8 cellular contexts compared by ENCODE assay signal in genomic region chr10:987906-988666, GRCh38. TPM values are rescaled to one million over a fixed set of nuclear protein-coding genes. Genes with fewer than 3 reads are reported as not detected.
DNase-seq lines count a peak whose midpoint lies in the region; ATAC-seq and TF ChIP-seq lines count a peak whose summit lies in the region.

TSS of gene GTPBP4 (plus strand) at chr10:988434. CDS start at chr10:988480, 46 bp downstream.

- ATAC-seq in GM21786 (IDR thresholded peaks at IDR 0.05; ENCODE audit: unreplicated experiment) = peak; percentile 97
- peak; percentile 99 for ATAC-seq in naive thymus-derived CD4-positive, alpha-beta T cell
- ATAC-seq in stimulated activated naive B cell treated with anti-CD40 and anti-IgM and Interleukin-4, amounts not matched to agents 10 μg/mL and 1 μg/mL and 100 μg/mL, for 72 hours (replicated peaks) = peak; percentile 98

- no peak for TF ChIP-seq CTCF in fibroblast of lung (conservative IDR thresholded peaks at IDR 0.05 in 1 of 2, IDR thresholded peaks at IDR 0.05 in 1 of 2; ENCODE audit: low read depth in 1 of 2, low read length in 2 of 2)

- H3K79me2 ChIP-seq in fibroblast of lung (ENCODE audit: control insufficient read depth, insufficient read depth, low read length) = peaks cover 47% of the 10 kb centered on the region

- CTCF ChIA-PET in naive thymus-derived CD4-positive, alpha-beta T cell (lab: Charles Lee) = interaction anchor here (0.6 to 1.3 kb wide), 2 partner anchors 64 to 104 kb away, joined by 3 read pairs; no protein-coding TSS in a partner anchor

- H3K4me3 ChIP-seq in fibroblast of lung (replicated peaks in 1 of 4; ENCODE audit: control extremely low read depth in 1 of 4, insufficient read depth in 1 of 4, low read depth in 3 of 4, low read length in 4 of 4) = peak within 1 kb of the TSS; percentile 94 to 100 (median 98)
- peak within 1 kb of the TSS; percentile 90 for H3K4me3 ChIP-seq in naive thymus-derived CD4-positive, alpha-beta T cell (ENCODE audit: low read length)

- peak within 1 kb of the TSS; percentile 90 for H3K9ac ChIP-seq in fibroblast of lung (ENCODE audit: insufficient read depth, low read length)

- POLR2A ChIA-PET in naive thymus-derived CD4-positive, alpha-beta T cell (lab: Charles Lee) = interaction anchor here (0.9 to 3.5 kb wide), 13 partner anchors 10 to 432 kb away, joined by 3 to 27 read pairs (median 4); partner anchors contain the start of genes IDI1 and LARP4B

- no peaks in the 10 kb centered on the region for H3K9me3 Mint-ChIP-seq in naive thymus-derived CD4-positive, alpha-beta T cell
- H3K9me3 Mint-ChIP-seq in stimulated activated naive B cell treated with anti-CD40 and anti-IgM and Interleukin-4, amounts not matched to agents 10 μg/mL and 1 μg/mL and 100 μg/mL, for 72 hours = no peaks in the 10 kb centered on the region

- peak within 1 kb of the TSS; percentile 88 to 99 (median 97) for H3K27ac Mint-ChIP-seq in naive thymus-derived CD4-positive, alpha-beta T cell
- peak within 1 kb of the TSS; percentile 99 for H3K27ac Mint-ChIP-seq in stimulated activated naive B cell treated with anti-CD40 and anti-IgM and Interleukin-4, amounts not matched to agents 10 μg/mL and 1 μg/mL and 100 μg/mL, for 72 hours

- H3K27ac ChIP-seq in KOPT-K1 (ENCODE audit: low read depth, low read length, poor library complexity, severe bottlenecking) (peak within 1 kb of the TSS; percentile 82), fibroblast of lung (ENCODE audit: insufficient read depth, low read length) (peak within 1 kb of the TSS; percentile 99)
- peak within 1 kb of the TSS; percentile 95 for H3K27ac ChIP-seq in naive thymus-derived CD4-positive, alpha-beta T cell (ENCODE audit: low read depth, low read length)

- peaks cover 21 to 45% (median 40%) of the 10 kb centered on the region in 7 donors for H3K4me1 Mint-ChIP-seq in naive thymus-derived CD4-positive, alpha-beta T cell
- H3K4me1 Mint-ChIP-seq in stimulated activated naive B cell treated with anti-CD40 and anti-IgM and Interleukin-4, amounts not matched to agents 10 μg/mL and 1 μg/mL and 100 μg/mL, for 72 hours = peaks cover 23 to 41% of the 10 kb centered on the region in 2 donors

- H3K9me3 ChIP-seq in KOPT-K1 (ENCODE audit: insufficient read depth, low read length, poor library complexity, severe bottlenecking) (no peaks in the 10 kb centered on the region), fibroblast of lung (ENCODE audit: control insufficient read depth, insufficient read depth, low read depth, low read length) (no peaks in the 10 kb centered on the region)
- H3K9me3 ChIP-seq in naive thymus-derived CD4-positive, alpha-beta T cell (ENCODE audit: control insufficient read depth in 2 of 3, low read length in 3 of 3) = no peaks in the 10 kb centered on the region

- peak within 1 kb of the TSS; percentile 31 for H2AFZ ChIP-seq in fibroblast of lung (ENCODE audit: low read length)

- peak within 1 kb of the TSS; percentile 93 for H3K4me2 ChIP-seq in fibroblast of lung (ENCODE audit: extremely low read depth, insufficient read depth, low read length)

- peaks cover 3% of the 10 kb centered on the region for H4K20me1 ChIP-seq in fibroblast of lung (ENCODE audit: control insufficient read depth, extremely low read depth, insufficient read depth, low read length)

- peaks cover 0 to 7% (median 0%) of the 10 kb centered on the region in 5 donors for H3K36me3 Mint-ChIP-seq in naive thymus-derived CD4-positive, alpha-beta T cell
- peaks cover 23 to 33% of the 10 kb centered on the region in 2 donors for H3K36me3 Mint-ChIP-seq in stimulated activated naive B cell treated with anti-CD40 and anti-IgM and Interleukin-4, amounts not matched to agents 10 μg/mL and 1 μg/mL and 100 μg/mL, for 72 hours

- H3K36me3 ChIP-seq in KOPT-K1 (ENCODE audit: insufficient read depth, low read length) (peaks cover 19% of the 10 kb centered on the region), fibroblast of lung (ENCODE audit: control insufficient read depth, insufficient read depth, low read length) (peaks cover 3% of the 10 kb centered on the region)
- H3K36me3 ChIP-seq in naive thymus-derived CD4-positive, alpha-beta T cell (ENCODE audit: control insufficient read depth in 2 of 3, insufficient read depth in 3 of 3, low read length in 3 of 3) = peaks cover 3 to 23% (median 7%) of the 10 kb centered on the region in 3 experiments

- H3K27me3 ChIP-seq in fibroblast of lung (ENCODE audit: control insufficient read depth, insufficient read depth, low read length) = no peaks in the 10 kb centered on the region
- H3K27me3 ChIP-seq in naive thymus-derived CD4-positive, alpha-beta T cell (ENCODE audit: control insufficient read depth in 2 of 2, insufficient read depth in 2 of 2, low read length in 2 of 2) = no peaks in the 10 kb centered on the region

- no peaks in the 10 kb centered on the region for H3K27me3 Mint-ChIP-seq in naive thymus-derived CD4-positive, alpha-beta T cell
- no peaks in the 10 kb centered on the region for H3K27me3 Mint-ChIP-seq in stimulated activated naive B cell treated with anti-CD40 and anti-IgM and Interleukin-4, amounts not matched to agents 10 μg/mL and 1 μg/mL and 100 μg/mL, for 72 hours

- peak within 1 kb of the TSS; percentile 95 to 98 (median 96) for H3K4me3 Mint-ChIP-seq in naive thymus-derived CD4-positive, alpha-beta T cell
- peak within 1 kb of the TSS; percentile 96 to 97 for H3K4me3 Mint-ChIP-seq in stimulated activated naive B cell treated with anti-CD40 and anti-IgM and Interleukin-4, amounts not matched to agents 10 μg/mL and 1 μg/mL and 100 μg/mL, for 72 hours

- peak; percentile 97 for DNase-seq in Daoy (ENCODE audit: low read depth)
- peak; percentile 97 for DNase-seq in RPMI7951 (ENCODE audit: low read depth)
- peak; percentile 90 to 93 for DNase-seq in activated T-helper 1 cell treated with anti-CD3 and anti-CD28 coated beads, Interleukin-2, amount 50 U/mL, for 16 hours (ENCODE audit: low read depth in 1 of 2, low spot score in 1 of 2)
- peak; percentile 97 for DNase-seq in fibroblast of lung (ENCODE audit: low read depth in 2 of 2)
- peak; percentile 88 to 98 (median 95) for DNase-seq in naive thymus-derived CD4-positive, alpha-beta T cell
- peak; percentile 96 for DNase-seq in stimulated activated naive B cell treated with anti-CD40 and anti-IgM and Interleukin-4, amounts not matched to agents 10 μg/mL and 1 μg/mL and 100 μg/mL, for 72 hours

- intact Hi-C loops in naive thymus-derived CD4-positive, alpha-beta T cell (cut with micrococcal nuclease) = loop anchor here (1.0 to 5.0 kb wide), 7 partner anchors 57 to 853 kb away; partner anchors contain the start of genes IDI1 (in 2 of the 2), LARP4B (in 2 of the 2), WDR37 (in 2 of the 2) and ZMYND11 (in 2 of the 2)

- peaks cover 11% of the 10 kb centered on the region for H3K4me1 ChIP-seq in fibroblast of lung (ENCODE audit: control insufficient read depth, extremely low read depth, insufficient read depth, low read length)
- H3K4me1 ChIP-seq in naive thymus-derived CD4-positive, alpha-beta T cell (ENCODE audit: control insufficient read depth in 2 of 2, insufficient read depth in 2 of 2, low read length in 2 of 2) = peaks cover 18 to 19% of the 10 kb centered on the region in 2 donors

RNA-seq across cellular contexts. Expression of gene GTPBP4, which starts in this region (rescaled TPM):
- total RNA-seq in Daoy (2014; rRNA removed; shearing (Covaris generic)) = 80.8 and 88.5 TPM in 2 replicates
- 39.4 and 42.7 TPM in 2 replicates for total RNA-seq in RPMI7951 (2014; rRNA removed; shearing (Covaris generic))
- total RNA-seq in fibroblast of lung = 26.5 and 28.7 TPM in 2 replicates
- polyA plus RNA-seq in fibroblast of lung = 34.4 and 51.3 TPM in 2 replicates
- 40.7 and 53.7 TPM in 2 replicates for polyA plus RNA-seq in fibroblast of lung (2012)
- polyA minus RNA-seq in fibroblast of lung (ENCODE audit: low replicate concordance) = 31.3 and 43.0 TPM in 2 replicates
- 10 to 100 TPM; 39.0 to 81.8 (median 45.2) TPM for total RNA-seq in naive thymus-derived CD4-positive, alpha-beta T cell
- 10 to 100 TPM; 17.4 to 23.4 TPM for polyA plus RNA-seq in naive thymus-derived CD4-positive, alpha-beta T cell

Comparison
In these comparisons a context has a peak if more than half of its experiments do, and no peak if none do; other contexts are left out.
1. Peak in every context shown above with its lines: DNase-seq, ATAC-seq, H3K4me3 ChIP-seq and H3K27ac ChIP-seq.